Comparison of ENCODE assay signal across 16 cellular contexts in the genomic region with DNA sequence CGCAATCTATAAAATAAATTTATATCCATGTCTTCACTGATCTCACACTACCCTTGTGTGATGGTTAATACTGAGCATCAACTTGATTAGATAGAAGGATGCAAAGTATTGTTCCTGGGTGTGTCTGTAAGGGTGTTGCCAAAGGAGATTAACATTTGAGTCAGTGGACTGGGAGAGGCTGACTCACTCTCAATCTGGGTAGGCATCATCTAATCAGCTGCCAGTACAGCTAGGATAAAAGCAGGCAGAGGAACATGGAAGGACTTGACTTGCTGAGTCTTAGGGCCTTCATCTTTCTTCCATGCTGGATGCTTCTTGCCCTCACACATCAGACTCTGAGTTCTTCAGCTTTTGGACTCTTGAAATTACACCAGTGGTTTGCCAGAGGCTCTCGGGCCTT.
DNase-seq lines count a peak whose midpoint lies in the region; ATAC-seq and TF ChIP-seq lines count a peak whose summit lies in the region.
"Had no signal": no experiment of that assay in that cellular context is flagged by ENCODE, and none has a peak within 500 bp of the region (broad histone marks: within the 10 kb centered on the region; RNA-seq: fewer than 3 reads in every experiment).

No MANE protein-coding gene starts in this region.

- peak; percentile 0 for DNase-seq in A172 (ENCODE audit: low spot score)
- peak; percentile 51 for DNase-seq in HT1080 (ENCODE audit: low read depth)
- peak; percentile 14 for DNase-seq in mammary epithelial cell
- no peak for DNase-seq in prostate gland (ENCODE audit: low spot score)
- no peak for DNase-seq in dorsolateral prefrontal cortex
- DNase-seq: Caco-2; CD4-positive, CD25-positive, alpha-beta regulatory T cell; CD8-positive, alpha-beta T cell; DMS79 treated with DMSO at 0.1 percent for 48 hours; GF-D8; GOT3; HFFc6 had no signal

- H3K9ac ChIP-seq in mammary epithelial cell (ENCODE audit: insufficient read depth, low read length): no peak overlapping the region
- H3K9ac ChIP-seq: BLaER1 had no signal

- no peaks in the 10 kb centered on the region for H4K20me1 ChIP-seq in mammary epithelial cell (ENCODE audit: insufficient read depth, low read length)
- H4K20me1 ChIP-seq: BLaER1 had no signal

- H3K9me3 ChIP-seq in mammary epithelial cell (replicated peaks; ENCODE audit: insufficient read depth, low read length) (no peaks in the 10 kb centered on the region), prostate gland (no peaks in the 10 kb centered on the region)
- H3K9me3 ChIP-seq: BLaER1, Caco-2, HAP-1 had no signal

- TF ChIP-seq CTCF in mammary epithelial cell (conservative IDR thresholded peaks at IDR 0.05 in 1 of 2, IDR thresholded peaks at IDR 0.05 in 1 of 2; ENCODE audit: extremely low read depth in 1 of 2, insufficient read depth in 1 of 2, low read depth in 1 of 2, low read length in 2 of 2): no peak
- TF ChIP-seq CTCF in prostate gland (IDR thresholded peaks at IDR 0.05): no peak
- TF ChIP-seq CTCF in dorsolateral prefrontal cortex (IDR thresholded peaks at IDR 0.05 in 54 of 56, conservative IDR thresholded peaks at IDR 0.05 in 2 of 56; ENCODE audit: low read depth in 1 of 56, partially characterized antibody in 56 of 56): no peak

- no peaks in the 10 kb centered on the region for H3K79me2 ChIP-seq in mammary epithelial cell (ENCODE audit: insufficient read depth, low read length)

- CTCF ChIA-PET in mammary epithelial cell (lab: Charles Lee; ENCODE audit: low non-redundant PET): no interaction called here

- intact Hi-C loops in mammary epithelial cell (cut with micrococcal nuclease) (no loop called here), prostate gland (cut with DNase I) (no loop called here), dorsolateral prefrontal cortex (cut with DNase I) (no loop called here)

- no TSS peak for BruUV-seq in mammary epithelial cell (replicated peaks; lab: Mats Ljungman, UMichigan)

- H3K27ac ChIP-seq in mammary epithelial cell (ENCODE audit: insufficient read depth, low read depth, low read length) (no peak overlapping the region), prostate gland (no peak overlapping the region), dorsolateral prefrontal cortex (no peak overlapping the region)
- H3K27ac ChIP-seq: BLaER1, C4-2B had no signal

- H3K4me2 ChIP-seq in mammary epithelial cell (ENCODE audit: insufficient read depth, low read depth, low read length): no peak overlapping the region
- H3K4me2 ChIP-seq: BLaER1 had no signal

- H3K4me3 ChIP-seq in mammary epithelial cell (replicated peaks in 1 of 3; ENCODE audit: insufficient read depth in 1 of 3, low read depth in 2 of 3, low read length in 3 of 3) (no peak overlapping the region), prostate gland (no peak overlapping the region), dorsolateral prefrontal cortex (no peak overlapping the region)
- H3K4me3 ChIP-seq: BLaER1, HAP-1 had no signal

- no peaks in the 10 kb centered on the region for H3K4me1 ChIP-seq in mammary epithelial cell (ENCODE audit: insufficient read depth, low read length)
- no peaks in the 10 kb centered on the region for H3K4me1 ChIP-seq in prostate gland (replicated peaks)
- H3K4me1 ChIP-seq: BLaER1, Caco-2, HAP-1 had no signal

- dilution Hi-C loops in mammary epithelial cell (cut with HindIII; ENCODE audit: low sequenced_read_pairs): no loop called here

- H3K27me3 ChIP-seq in mammary epithelial cell (ENCODE audit: insufficient read depth, low read length) (no peaks in the 10 kb centered on the region), prostate gland (replicated peaks; ENCODE audit: insufficient read depth) (no peaks in the 10 kb centered on the region), dorsolateral prefrontal cortex (no peaks in the 10 kb centered on the region)
- H3K27me3 ChIP-seq: BLaER1 had no signal

- in situ Hi-C loops in mammary epithelial cell (cut with MboI; ENCODE audit: low sequenced_read_pairs in 2 of 2): no loop called here

- no peak for ATAC-seq in GM18511 (IDR thresholded peaks at IDR 0.05; ENCODE audit: unreplicated experiment)
- ATAC-seq: CD8-positive, alpha-beta T cell had no signal

- H3K36me3 ChIP-seq in mammary epithelial cell (ENCODE audit: insufficient read depth, low read length): no peaks in the 10 kb centered on the region
- H3K36me3 ChIP-seq in prostate gland: no peaks in the 10 kb centered on the region
- H3K36me3 ChIP-seq: BLaER1, HAP-1 had no signal

- no peak overlapping the region for H2AFZ ChIP-seq in mammary epithelial cell (ENCODE audit: low read depth, low read length)

- TF ChIP-seq POLR2A in prostate gland (IDR thresholded peaks at IDR 0.05): no peak

- 75% methylated on average over 2 of the region's 2 CpGs for WGBS in mammary epithelial cell (ENCODE audit: low coverage, missing lambda C conversion rate)
- 94% methylated on average over 2 of the region's 2 CpGs for WGBS in prostate gland

Comparison
In these comparisons a context has a peak if more than half of its experiments do, and no peak if none do; other contexts are left out.
1. DNase-seq: peak in A172 (single experiment), HT1080 (single experiment) and mammary epithelial cell (single experiment); none in prostate gland (single experiment) and dorsolateral prefrontal cortex (0 of 10).